9 cellular contexts compared by ENCODE assay signal in genomic region chr17:55053855-55054254, GRCh38.
DNase-seq lines count a peak whose midpoint lies in the region; ATAC-seq and TF ChIP-seq lines count a peak whose summit lies in the region.
"Had no signal": no experiment of that assay in that cellular context is flagged by ENCODE, and none has a peak within 500 bp of the region (broad histone marks: within the 10 kb centered on the region; RNA-seq: fewer than 3 reads in every experiment).

No MANE protein-coding gene starts in this region.

- no peak for ATAC-seq in T-cell (replicated peaks in 1 of 4)

- peak; percentile 8 for TF ChIP-seq CTCF in colonic mucosa (IDR thresholded peaks at IDR 0.05)
- TF ChIP-seq CTCF in osteocyte (IDR thresholded peaks at IDR 0.05), result peak; percentile 61
- peak in 4 of 11 experiments; percentile 20 to 38 (median 24) for TF ChIP-seq CTCF in spleen (IDR thresholded peaks at IDR 0.05 in 8 of 11, conservative IDR thresholded peaks at IDR 0.05 in 3 of 11)

- H3K27me3 ChIP-seq in colonic mucosa (no peaks in the 10 kb centered on the region), spleen (replicated peaks in 1 of 7) (no peaks in the 10 kb centered on the region)

- in situ Hi-C loops in G401 (cut with HindIII; ENCODE audit: low sequenced_read_pairs), result no loop called here

- POLR2A ChIA-PET in T-cell (lab: Charles Lee), result no interaction called here

- H3K9me3 Mint-ChIP-seq in osteocyte (ENCODE audit: unreplicated experiment) (peaks cover 10% of the 10 kb centered on the region), T-cell (peaks cover 0 to 5% (median 3%) of the 10 kb centered on the region in 3 donors)

- H3K36me3 Mint-ChIP-seq in osteocyte (ENCODE audit: unreplicated experiment) (peaks cover 14% of the 10 kb centered on the region), T-cell (peaks cover 9% of the 10 kb centered on the region)

- H3K9ac ChIP-seq in colonic mucosa (ENCODE audit: low read depth in 2 of 2, low read length in 2 of 2), result no peak overlapping the region

- no peaks in the 10 kb centered on the region for H3K4me1 ChIP-seq in colonic mucosa
- H3K4me1 ChIP-seq in spleen, result no peaks in the 10 kb centered on the region

- H3K4me3 Mint-ChIP-seq in osteocyte (ENCODE audit: unreplicated experiment) (no peak overlapping the region), T-cell (no peak overlapping the region)

- H3K27me3 Mint-ChIP-seq in osteocyte (ENCODE audit: unreplicated experiment) (no peaks in the 10 kb centered on the region), T-cell (no peaks in the 10 kb centered on the region)

- no peak overlapping the region for H3K27ac Mint-ChIP-seq in osteocyte (ENCODE audit: unreplicated experiment)
- H3K27ac Mint-ChIP-seq in T-cell, result no peak overlapping the region

- TF ChIP-seq POLR2A in spleen (IDR thresholded peaks at IDR 0.05), result no peak

- H3K9me3 ChIP-seq in colonic mucosa (no peaks in the 10 kb centered on the region), spleen (peaks cover 0 to 8% (median 3%) of the 10 kb centered on the region in 8 donors)

- 92 to 100% (median 96%) methylated on average over 1 of the region's 1 CpG for WGBS in spleen, 5 donors

- H3K4me1 Mint-ChIP-seq in osteocyte (ENCODE audit: unreplicated experiment) (no peaks in the 10 kb centered on the region), T-cell (no peaks in the 10 kb centered on the region)

- intact Hi-C loops in colonic mucosa (cut with DNase I), result no loop called here
- intact Hi-C loops in spleen (cut with DNase I; ENCODE audit: low total_unique reads), result no loop called here

- H3K36me3 ChIP-seq in colonic mucosa, result no peaks in the 10 kb centered on the region
- H3K36me3 ChIP-seq in spleen, result no peaks in the 10 kb centered on the region

- DNase-seq in G401 (ENCODE audit: low spot score), result peak; percentile 37
- DNase-seq in NCI-H446 (lab: John Stamatoyannopoulos, UW), result peak; percentile 6 to 11
- DNase-seq in colonic mucosa, result no peak
- no peak for DNase-seq in osteocyte (ENCODE audit: extremely low spot score, unreplicated experiment)
- no peak for DNase-seq in spleen
- DNase-seq in T-cell, result no peak
- no peak for DNase-seq in CD1c-positive myeloid dendritic cell (ENCODE audit: extremely low spot score)
- DNase-seq in HuH-7 (ENCODE audit: low spot score), result no peak
- DNase-seq: NCI-H2029 treated with DMSO at 0.1 percent for 48 hours had no signal

- H3K4me3 ChIP-seq in colonic mucosa (no peak overlapping the region), spleen (no peak overlapping the region)

- CTCF ChIA-PET in T-cell (lab: Charles Lee), result interaction anchor here in 1 of 2 donors (1.2 kb wide), 1 partner anchor 61 kb away, joined by 3 read pairs; no protein-coding TSS in a partner anchor

- H3K27ac ChIP-seq in colonic mucosa (no peak overlapping the region), spleen (no peak overlapping the region)

Comparison
In these comparisons a context has a peak if more than half of its experiments do, and no peak if none do; other contexts are left out.
1. DNase-seq: peak in G401 (single experiment) and NCI-H446 (2 of 2); none in colonic mucosa (single experiment), osteocyte (single experiment), spleen (single experiment), T-cell (0 of 34), CD1c-positive myeloid dendritic cell (single experiment) and HuH-7 (single experiment).